Comparison of ENCODE assay signal across 20 cellular contexts in the genomic region with DNA sequence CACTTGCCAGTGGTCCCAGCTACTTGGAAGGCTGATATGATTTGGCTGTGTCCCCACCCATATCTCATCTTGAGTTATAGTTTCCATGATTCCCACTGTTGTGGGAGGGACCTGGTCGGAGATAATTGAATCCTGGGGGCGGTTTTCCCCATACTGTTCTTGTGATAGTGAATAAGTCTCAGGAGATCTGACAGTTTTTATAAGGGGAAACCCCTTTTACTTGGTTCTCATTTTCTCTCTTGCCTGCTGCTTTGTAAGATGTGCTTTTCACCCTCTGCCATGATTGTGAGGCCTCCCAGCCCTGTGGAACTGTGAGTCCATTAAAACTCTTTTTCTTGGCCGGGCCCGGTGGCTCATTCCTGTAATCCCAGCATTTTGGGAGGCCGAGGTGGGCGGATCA.
A peak's percentile ranks its signal among the peaks of the same experiment; 100 is the strongest.
DNase-seq lines count a peak whose midpoint lies in the region; ATAC-seq and TF ChIP-seq lines count a peak whose summit lies in the region.
"Had no signal": no experiment of that assay in that cellular context is flagged by ENCODE, and none has a peak within 500 bp of the region (broad histone marks: within the 10 kb centered on the region; RNA-seq: fewer than 3 reads in every experiment).

No MANE protein-coding gene starts in this region.

- WGBS in H9 (ENCODE audit: extremely low coverage, insufficient read length, low lambda C conversion rate) = no CpG with 5 or more reads among the region's 6 CpGs
- no CpG with 5 or more reads among the region's 6 CpGs for WGBS in mesendoderm (ENCODE audit: extremely low coverage, insufficient coverage, low lambda C conversion rate)

- H3K23ac ChIP-seq in H9 (ENCODE audit: insufficient read length, low read depth, low read length) (no peak overlapping the region), mesendoderm (ENCODE audit: low read length) (no peak overlapping the region)

- H3K27me3 ChIP-seq in H9 (ENCODE audit: insufficient read depth, low read length) (no peaks in the 10 kb centered on the region), mesendoderm (ENCODE audit: insufficient read depth, low read length, poor library complexity) (no peaks in the 10 kb centered on the region)

- H3K4me1 Mint-ChIP-seq in H9 = peaks cover 20 to 21% of the 10 kb centered on the region in 2 experiments
- H3K4me1 Mint-ChIP-seq in WTC11 = peaks cover 42% of the 10 kb centered on the region
- H3K4me1 Mint-ChIP-seq in stimulated activated naive B cell treated with anti-CD40 and anti-IgM and Interleukin-4, amounts not matched to agents 10 μg/mL and 1 μg/mL and 100 μg/mL, for 72 hours = peaks cover 5 to 7% of the 10 kb centered on the region in 2 donors

- H3K79me2 ChIP-seq in H9 (ENCODE audit: insufficient read depth, low read length) = no peaks in the 10 kb centered on the region
- no peaks in the 10 kb centered on the region for H3K79me2 ChIP-seq in mesendoderm (ENCODE audit: control insufficient read depth, insufficient read depth, low read length)

- H4K5ac ChIP-seq in H9 (ENCODE audit: insufficient read length, low read depth, low read length) (no peak overlapping the region), mesendoderm (ENCODE audit: low read length) (no peak overlapping the region)

- H3K4me3 Mint-ChIP-seq in H9 = no peak overlapping the region
- H3K4me3 Mint-ChIP-seq in WTC11 = no peak overlapping the region
- no peak overlapping the region for H3K4me3 Mint-ChIP-seq in stimulated activated naive B cell treated with anti-CD40 and anti-IgM and Interleukin-4, amounts not matched to agents 10 μg/mL and 1 μg/mL and 100 μg/mL, for 72 hours
- H3K4me3 Mint-ChIP-seq: CD4-positive, alpha-beta T cell had no signal

- H2AK5ac ChIP-seq in H9 (ENCODE audit: insufficient read length, low read length) (no peak overlapping the region), mesendoderm (ENCODE audit: low read length) (no peak overlapping the region)

- H2BK120ac ChIP-seq in H9 (ENCODE audit: low read depth, low read length, poor library complexity, severe bottlenecking) (no peak overlapping the region), mesendoderm (ENCODE audit: low read depth, low read length) (no peak overlapping the region)

- H3K4ac ChIP-seq in H9 (ENCODE audit: low read depth, low read length) = no peak overlapping the region
- peak overlapping the region; percentile 36 for H3K4ac ChIP-seq in mesendoderm (ENCODE audit: low read depth, low read length)

- H3K4me2 ChIP-seq in H9 (ENCODE audit: insufficient read depth, insufficient read length, low read length) (no peak overlapping the region), mesendoderm (ENCODE audit: low read length) (no peak overlapping the region)

- H2BK15ac ChIP-seq in H9 (ENCODE audit: low read depth, low read length) (no peak overlapping the region), mesendoderm (replicated peaks; ENCODE audit: low read depth) (no peak overlapping the region)

- no peak for DNase-seq in H9
- no peak for DNase-seq in WTC11 (ENCODE audit: low spot score)
- no peak for DNase-seq in mesendoderm
- no peak for DNase-seq in stimulated activated naive B cell treated with anti-CD40 and anti-IgM and Interleukin-4, amounts not matched to agents 10 μg/mL and 1 μg/mL and 100 μg/mL, for 72 hours
- DNase-seq in HT-29 (ENCODE audit: low spot score) = no peak
- DNase-seq: ACHN; Caco-2; CD4-positive, alpha-beta T cell; DMS79; GF-D8; GOT3; IMR-90; Karpas-422 had no signal

- no peaks in the 10 kb centered on the region for H3K79me1 ChIP-seq in H9 (ENCODE audit: insufficient read depth, low read depth, low read length, poor library complexity, severe bottlenecking)
- no peaks in the 10 kb centered on the region for H3K79me1 ChIP-seq in mesendoderm (ENCODE audit: low read length)

- ATAC-seq in WTC11 (no peak), GM21390 (IDR thresholded peaks at IDR 0.05; ENCODE audit: unreplicated experiment) (no peak), GM21515 (IDR thresholded peaks at IDR 0.05; ENCODE audit: unreplicated experiment) (no peak), HG03432 (IDR thresholded peaks at IDR 0.05; ENCODE audit: unreplicated experiment) (no peak)
- peak; percentile 71 to 72 for ATAC-seq in stimulated activated naive B cell treated with anti-CD40 and anti-IgM and Interleukin-4, amounts not matched to agents 10 μg/mL and 1 μg/mL and 100 μg/mL, for 72 hours (replicated peaks)
- ATAC-seq: K562 had no signal

- H3K18ac ChIP-seq in H9 (ENCODE audit: insufficient read length, low read depth, low read length) (no peak overlapping the region), mesendoderm (ENCODE audit: low read length) (peak overlapping the region; percentile 28)

- H3K9ac ChIP-seq in H9 (ENCODE audit: extremely low read depth, insufficient read length, low read length) (no peak overlapping the region), mesendoderm (ENCODE audit: low read length) (no peak overlapping the region)

- H3K36me3 Mint-ChIP-seq in H9 (ENCODE audit: insufficient read depth in 1 of 3, low read depth in 3 of 3) (no peaks in the 10 kb centered on the region; a peak in 1 of 7 replicates), WTC11 (no peaks in the 10 kb centered on the region)
- H3K36me3 Mint-ChIP-seq in stimulated activated naive B cell treated with anti-CD40 and anti-IgM and Interleukin-4, amounts not matched to agents 10 μg/mL and 1 μg/mL and 100 μg/mL, for 72 hours = peaks cover 2 to 6% of the 10 kb centered on the region in 2 donors

- no peaks in the 10 kb centered on the region for H3K36me3 ChIP-seq in mesendoderm (ENCODE audit: control insufficient read depth, insufficient read depth, low read length)
- H3K36me3 ChIP-seq: HAP-1 had no signal

- H4K91ac ChIP-seq in H9 (ENCODE audit: insufficient read length, low read depth, low read length) = no peak overlapping the region

- H3T11ph ChIP-seq in H9 (ENCODE audit: low read length) = no peak overlapping the region

- H2BK12ac ChIP-seq in H9 (ENCODE audit: insufficient read length, low read depth, low read length) = no peak overlapping the region

- H3K23me2 ChIP-seq in H9 (ENCODE audit: insufficient read length, low read depth, low read length, poor library complexity, severe bottlenecking) = no peaks in the 10 kb centered on the region

- H3K9me3 Mint-ChIP-seq in H9 = no peaks in the 10 kb centered on the region
- no peaks in the 10 kb centered on the region for H3K9me3 Mint-ChIP-seq in WTC11
- H3K9me3 Mint-ChIP-seq in stimulated activated naive B cell treated with anti-CD40 and anti-IgM and Interleukin-4, amounts not matched to agents 10 μg/mL and 1 μg/mL and 100 μg/mL, for 72 hours = peaks cover 0 to 2% of the 10 kb centered on the region in 2 donors

- H3K4me1 ChIP-seq in H9 (ENCODE audit: insufficient read depth, low read length) = no peaks in the 10 kb centered on the region
- H3K4me1 ChIP-seq in mesendoderm (ENCODE audit: control insufficient read depth, low read depth, low read length) = no peaks in the 10 kb centered on the region

- no peak overlapping the region for H4K8ac ChIP-seq in H9 (replicated peaks; ENCODE audit: insufficient read length, low read depth, low read length)
- H4K8ac ChIP-seq in mesendoderm (ENCODE audit: low read depth, low read length) = no peak overlapping the region

- no peak overlapping the region for H3K27ac ChIP-seq in H9 (ENCODE audit: insufficient read length, low read depth, low read length)
- H3K27ac ChIP-seq in mesendoderm (ENCODE audit: low read depth, low read length) = no peak overlapping the region
- H3K27ac ChIP-seq: C4-2B, HL-60 had no signal

- H4K20me1 ChIP-seq in H9 (ENCODE audit: control insufficient read depth, insufficient read depth, insufficient read length) = no peaks in the 10 kb centered on the region

- H3K9me3 ChIP-seq in H9 (ENCODE audit: control insufficient read depth, low read depth, low read length) = no peaks in the 10 kb centered on the region
- H3K9me3 ChIP-seq: Caco-2, HAP-1 had no signal

- H2BK5ac ChIP-seq in H9 (ENCODE audit: insufficient read length, low read length) (no peak overlapping the region), mesendoderm (ENCODE audit: low read length) (no peak overlapping the region)

- H3K14ac ChIP-seq in H9 (ENCODE audit: insufficient read depth, low read length) = no peak overlapping the region

- no peak overlapping the region for H3K4me3 ChIP-seq in mesendoderm (ENCODE audit: low read length)
- H3K4me3 ChIP-seq: HAP-1, K562 had no signal

- H3K56ac ChIP-seq in H9 (ENCODE audit: insufficient read length, low read depth, low read length) (no peak overlapping the region), mesendoderm (ENCODE audit: low read length) (no peak overlapping the region)

- POLR2A ChIA-PET in WTC11 (lab: Charles Lee) = no interaction called here

- H3K27me3 Mint-ChIP-seq in H9 (ENCODE audit: low read depth) (no peaks in the 10 kb centered on the region), WTC11 (ENCODE audit: low read depth) (no peaks in the 10 kb centered on the region)
- peaks cover 4 to 6% of the 10 kb centered on the region in 2 donors for H3K27me3 Mint-ChIP-seq in stimulated activated naive B cell treated with anti-CD40 and anti-IgM and Interleukin-4, amounts not matched to agents 10 μg/mL and 1 μg/mL and 100 μg/mL, for 72 hours
- H3K27me3 Mint-ChIP-seq: CD4-positive, alpha-beta T cell had no signal

- no peak overlapping the region for H2AFZ ChIP-seq in H9 (ENCODE audit: low read length)

- TF ChIP-seq CTCF in H9 (conservative IDR thresholded peaks at IDR 0.05) = no peak
- no peak for TF ChIP-seq CTCF in WTC11 (IDR thresholded peaks at IDR 0.05)

- H3K27ac Mint-ChIP-seq in H9 (peak overlapping the region in 2 of 3 experiments; percentile 37 to 56; a peak in 2 of 7 replicates), WTC11 (peak overlapping the region; percentile 63)
- H3K27ac Mint-ChIP-seq in stimulated activated naive B cell treated with anti-CD40 and anti-IgM and Interleukin-4, amounts not matched to agents 10 μg/mL and 1 μg/mL and 100 μg/mL, for 72 hours = peak overlapping the region; percentile 51
- H3K27ac Mint-ChIP-seq: CD4-positive, alpha-beta T cell had no signal

- CTCF ChIA-PET in WTC11 (lab: Charles Lee) = no interaction called here

- no peak overlapping the region for H2BK20ac ChIP-seq in H9 (ENCODE audit: low read depth, low read length, poor library complexity, severe bottlenecking)

TF ChIP-seq in WTC11, 78 proteins besides CTCF, POLR2A, EP300 and RAD21:
- TF ChIP-seq E2F4 (CRISPR knock-in tag; IDR thresholded peaks at IDR 0.05; ENCODE audit: borderline replicate concordance, low read depth) = no peak

Comparison
In these comparisons a context has a peak if more than half of its experiments do, and no peak if none do; other contexts are left out.
1. ATAC-seq: peak in stimulated activated naive B cell treated with anti-CD40 and anti-IgM and Interleukin-4, amounts not matched to agents 10 μg/mL and 1 μg/mL and 100 μg/mL, for 72 hours (2 of 2); none in WTC11 (single experiment), GM21390 (single experiment), GM21515 (single experiment) and HG03432 (single experiment).
2. Peak in every context shown above with its lines, with median percentiles within 50 percentile points of each other: H3K27ac Mint-ChIP-seq.